Comparison of ENCODE assay signal across 21 cellular contexts in genomic region chr2:156695020-156695419, GRCh38.
"Had no signal": no experiment of that assay in that cellular context is flagged by ENCODE, and none has a peak within 500 bp of the region (broad histone marks: within the 10 kb centered on the region; RNA-seq: fewer than 3 reads in every experiment).

No MANE protein-coding gene starts in this region.

- H3K9me3 ChIP-seq: body of pancreas, colonic mucosa, left ventricle myocardium inferior, tibial nerve, uterus had no signal

- H3K27ac ChIP-seq: body of pancreas, colonic mucosa, left ventricle myocardium inferior, skin epidermis, tibial nerve, uterus had no signal

- H3K36me3 ChIP-seq: colonic mucosa, left ventricle myocardium inferior, tibial nerve, uterus had no signal

- H3K4me1 Mint-ChIP-seq: activated CD4-positive, alpha-beta T cell treated with anti-CD3 and anti-CD28 coated beads, Interleukin-2, amount 10 ng/mL, durations not matched to agents 7 days and 5 days; memory B cell had no signal

- ATAC-seq: activated T-cell treated with anti-CD3 and anti-CD28 coated beads, Interleukin-2, amount 50 U/mL, for 72 hours; body of pancreas; esophagus mucosa; natural killer cell treated with Interleukin-12 subunit alpha and Interleukin-12 subunit beta and Interleukin-15 and Interleukin-18, amount 100 ng/mL, for 72 hours; right cardiac atrium had no signal

- H3K4me3 Mint-ChIP-seq: activated CD4-positive, alpha-beta T cell treated with anti-CD3 and anti-CD28 coated beads, Interleukin-2, amount 10 ng/mL, durations not matched to agents 7 days and 5 days; activated naive CD8-positive, alpha-beta T cell; activated T-cell treated with anti-CD3 and anti-CD28 coated beads, Interleukin-2, amount 50 U/mL, for 72 hours; memory B cell; natural killer cell treated with Interleukin-12 subunit alpha and Interleukin-12 subunit beta and Interleukin-15 and Interleukin-18, amount 100 ng/mL, for 72 hours had no signal

- H3K27me3 Mint-ChIP-seq: activated naive CD8-positive, alpha-beta T cell had no signal

- DNase-seq: activated CD4-positive, alpha-beta T cell treated with anti-CD3 and anti-CD28 coated beads, Interleukin-2, amount 10 ng/mL, durations not matched to agents 7 days and 5 days; activated CD8-positive, alpha-beta memory T cell treated with anti-CD3 and anti-CD28 coated beads, Interleukin-2, amount 50 U/mL, for 48 hours; activated gamma-delta T cell treated with Interleukin-2 at 50 U/mL for 16 hours; activated T-cell treated with anti-CD3 and anti-CD28 coated beads, Interleukin-2, amount 50 U/mL, for 72 hours; body of pancreas; colonic mucosa; kidney; left ventricle myocardium inferior; right cardiac atrium; stimulated activated CD4-positive, alpha-beta T cell treated with anti-CD3 and anti-CD28 coated beads, Interleukin-4, amount 100 ng/mL, for 4 hours; stimulated activated CD8-positive, alpha-beta memory T cell treated with anti-CD3 and anti-CD28 coated beads, Interleukin-4, amount 100 ng/mL, for 48 hours; stimulated activated naive CD4-positive, alpha-beta T cell treated with Interleukin-2 at 50 U/mL for 16 hours; substantia nigra; uterus had no signal

- H3K4me3 ChIP-seq: body of pancreas, colonic mucosa, left ventricle myocardium inferior, skin epidermis, tibial nerve, uterus had no signal

- H3K27ac Mint-ChIP-seq: activated CD4-positive, alpha-beta T cell treated with anti-CD3 and anti-CD28 coated beads, Interleukin-2, amount 10 ng/mL, durations not matched to agents 7 days and 5 days; activated naive CD8-positive, alpha-beta T cell; activated T-cell treated with anti-CD3 and anti-CD28 coated beads, Interleukin-2, amount 50 U/mL, for 72 hours; memory B cell; natural killer cell treated with Interleukin-12 subunit alpha and Interleukin-12 subunit beta and Interleukin-15 and Interleukin-18, amount 100 ng/mL, for 72 hours; progenitor cell of endocrine pancreas had no signal

- H3K36me3 Mint-ChIP-seq: activated naive CD8-positive, alpha-beta T cell; memory B cell; natural killer cell treated with Interleukin-12 subunit alpha and Interleukin-12 subunit beta and Interleukin-15 and Interleukin-18, amount 100 ng/mL, for 72 hours had no signal

- H3K27me3 ChIP-seq: body of pancreas, colonic mucosa, tibial nerve, uterus had no signal

- H3K9me3 Mint-ChIP-seq: activated CD4-positive, alpha-beta T cell treated with anti-CD3 and anti-CD28 coated beads, Interleukin-2, amount 10 ng/mL, durations not matched to agents 7 days and 5 days; activated T-cell treated with anti-CD3 and anti-CD28 coated beads, Interleukin-2, amount 50 U/mL, for 72 hours had no signal

- H3K4me1 ChIP-seq: body of pancreas, colonic mucosa, left ventricle myocardium inferior, tibial nerve, uterus had no signal
